Comparison of ENCODE assay signal across 21 cellular contexts in the genomic region with DNA sequence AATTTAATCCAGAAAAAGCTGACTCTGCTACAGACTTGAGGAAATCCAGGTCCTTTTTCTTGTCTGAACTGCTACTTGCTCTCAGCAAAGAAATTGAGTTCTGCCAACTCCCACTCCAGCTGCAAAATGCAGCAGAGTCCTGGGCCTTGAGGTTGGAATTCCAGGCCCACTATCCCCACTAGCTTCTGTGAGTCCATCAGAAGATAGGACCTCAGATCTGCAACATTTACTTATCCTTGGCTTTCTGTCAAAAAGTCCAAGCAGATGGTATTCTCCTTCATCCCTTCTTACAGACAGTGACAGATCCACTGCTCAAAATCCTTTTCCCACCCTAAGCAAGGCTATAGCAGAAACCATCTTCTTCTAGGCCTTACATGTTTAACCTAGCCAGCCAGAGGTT.
DNase-seq lines count a peak whose midpoint lies in the region; ATAC-seq and TF ChIP-seq lines count a peak whose summit lies in the region.
"Had no signal": no experiment of that assay in that cellular context is flagged by ENCODE, and none has a peak within 500 bp of the region (broad histone marks: within the 10 kb centered on the region; RNA-seq: fewer than 3 reads in every experiment).

No MANE protein-coding gene starts in this region.

- H2AK5ac ChIP-seq in mesenchymal stem cell (ENCODE audit: low read length, severe bottlenecking), result no peak overlapping the region

- no peak overlapping the region for H3K18ac ChIP-seq in mesenchymal stem cell (ENCODE audit: low read depth in 1 of 2, low read length in 2 of 2)

- H2BK12ac ChIP-seq in mesenchymal stem cell (ENCODE audit: low read length in 2 of 2), result peak overlapping the region in 1 of 2 experiments; percentile 24

- H3K4me2 ChIP-seq in mesenchymal stem cell (ENCODE audit: low read length, poor library complexity, severe bottlenecking), result no peak overlapping the region

- no peak overlapping the region for H2AFZ ChIP-seq in mesenchymal stem cell (ENCODE audit: low read depth, low read length)

- in situ Hi-C loops in G401 (cut with HindIII; ENCODE audit: low sequenced_read_pairs) (no loop called here), gastrocnemius medialis (cut with MboI; ENCODE audit: low sequenced_read_pairs in 4 of 4) (loop anchor here in 2 of 4 donors (5.0 to 10.0 kb wide), 2 partner anchors 103 to 105 kb away; no protein-coding TSS in a partner anchor)

- H3K23ac ChIP-seq in mesenchymal stem cell (ENCODE audit: low read length in 2 of 2), result no peak overlapping the region

- intact Hi-C loops in gastrocnemius medialis (cut with DNase I; ENCODE audit: low total_unique reads), result loop anchor here (1.0 to 10.0 kb wide), 4 partner anchors 51 to 925 kb away; no protein-coding TSS in a partner anchor

- ATAC-seq in gastrocnemius medialis (peak in 1 of 2 donors; percentile 22), gastroesophageal sphincter (no peak)
- ATAC-seq: activated CD8-positive, alpha-beta memory T cell treated with anti-CD3 and anti-CD28 coated beads, Interleukin-2, amount 10 ng/mL, durations not matched to agents 7 days and 5 days; activated T-helper 17 cell treated with anti-CD3 and anti-CD28 coated beads, Interleukin-2, amount 50 U/mL, for 72 hours; T-cell had no signal

- peak overlapping the region; percentile 4 for H3K9ac ChIP-seq in mesenchymal stem cell (ENCODE audit: low read length)

- H2BK15ac ChIP-seq in mesenchymal stem cell (ENCODE audit: low read depth, poor library complexity, severe bottlenecking), result no peak overlapping the region

- H3K14ac ChIP-seq in mesenchymal stem cell (ENCODE audit: low read length in 2 of 2), result no peak overlapping the region

- TF ChIP-seq POLR2A in gastrocnemius medialis (IDR thresholded peaks at IDR 0.05), result no peak
- TF ChIP-seq POLR2A in gastroesophageal sphincter (IDR thresholded peaks at IDR 0.05), result no peak
- TF ChIP-seq POLR2A in suprapubic skin (IDR thresholded peaks at IDR 0.05), result no peak

- H3K4me3 ChIP-seq in WERI-Rb-1 (ENCODE audit: low read depth, low read length) (no peak overlapping the region), mesenchymal stem cell (ENCODE audit: insufficient read depth in 1 of 2, low read depth in 1 of 2, low read length in 2 of 2) (no peak overlapping the region), gastrocnemius medialis (no peak overlapping the region), gastroesophageal sphincter (no peak overlapping the region), suprapubic skin (no peak overlapping the region)
- H3K4me3 ChIP-seq: breast epithelium, thoracic aorta had no signal

- H2BK5ac ChIP-seq in mesenchymal stem cell (ENCODE audit: low read depth, low read length, poor library complexity, severe bottlenecking), result no peak overlapping the region

- DNase-seq in G401 (ENCODE audit: low spot score) (peak; percentile 57), WERI-Rb-1 (no peak), mesenchymal stem cell (no peak), gastrocnemius medialis (no peak), LoVo (ENCODE audit: low spot score) (no peak), suprapubic skin (ENCODE audit: low spot score in 2 of 2) (no peak)
- no peak for DNase-seq in stimulated activated naive CD4-positive, alpha-beta T cell (lab: John Stamatoyannopoulos, UW)
- DNase-seq: activated CD4-positive, alpha-beta T cell treated with anti-CD3 and anti-CD28 coated beads for 48 hours; activated CD8-positive, alpha-beta memory T cell treated with anti-CD3 and anti-CD28 coated beads, Interleukin-2, amount 10 ng/mL, durations not matched to agents 7 days and 5 days; GOT3; KBM-7; kidney; midbrain; NCI-H187 treated with DMSO at 0.1 percent for 48 hours; NCI-H82; SHP77 treated with DMSO at 0.1 percent for 48 hours; T-cell had no signal

- H2BK120ac ChIP-seq in mesenchymal stem cell (ENCODE audit: low read depth, low read length), result no peak overlapping the region

- no peaks in the 10 kb centered on the region for H3K36me3 ChIP-seq in WERI-Rb-1
- H3K36me3 ChIP-seq in mesenchymal stem cell (ENCODE audit: control insufficient read depth in 1 of 2, insufficient read depth in 2 of 2, low read depth in 1 of 2, low read length in 2 of 2), result no peaks in the 10 kb centered on the region
- H3K36me3 ChIP-seq in gastrocnemius medialis, result no peaks in the 10 kb centered on the region
- no peaks in the 10 kb centered on the region for H3K36me3 ChIP-seq in gastroesophageal sphincter
- H3K36me3 ChIP-seq in suprapubic skin, result no peaks in the 10 kb centered on the region
- H3K36me3 ChIP-seq: breast epithelium, thoracic aorta had no signal

- H4K8ac ChIP-seq in mesenchymal stem cell (ENCODE audit: low read length), result no peak overlapping the region

- H3K4ac ChIP-seq in mesenchymal stem cell (ENCODE audit: low read depth in 1 of 2, low read length in 2 of 2), result no peak overlapping the region

- no peak overlapping the region for H4K91ac ChIP-seq in mesenchymal stem cell (ENCODE audit: low read length)

- H3K4me1 ChIP-seq in mesenchymal stem cell (ENCODE audit: control insufficient read depth, insufficient read depth, low read depth, low read length), result peaks cover 10% of the 10 kb centered on the region
- H3K4me1 ChIP-seq in gastrocnemius medialis, result peaks cover 35 to 41% of the 10 kb centered on the region in 2 donors
- H3K4me1 ChIP-seq in gastroesophageal sphincter, result peaks cover 2 to 46% (median 18%) of the 10 kb centered on the region in 3 donors
- H3K4me1 ChIP-seq in suprapubic skin, result peaks cover 29% of the 10 kb centered on the region

- H3K79me1 ChIP-seq in mesenchymal stem cell (replicated peaks; ENCODE audit: low read length, poor library complexity, severe bottlenecking), result no peaks in the 10 kb centered on the region

- H3K9me3 ChIP-seq in WERI-Rb-1 (ENCODE audit: severe bottlenecking), result no peaks in the 10 kb centered on the region
- H3K9me3 ChIP-seq in mesenchymal stem cell (ENCODE audit: control insufficient read depth, low read length), result peaks cover 23% of the 10 kb centered on the region
- H3K9me3 ChIP-seq in gastrocnemius medialis, result peaks cover 0 to 10% (median 0%) of the 10 kb centered on the region in 3 donors
- peaks cover 0 to 28% (median 0%) of the 10 kb centered on the region in 3 donors for H3K9me3 ChIP-seq in gastroesophageal sphincter
- no peaks in the 10 kb centered on the region for H3K9me3 ChIP-seq in suprapubic skin

- no peak for TF ChIP-seq EP300 in gastroesophageal sphincter (IDR thresholded peaks at IDR 0.05)
- no peak for TF ChIP-seq EP300 in suprapubic skin (IDR thresholded peaks at IDR 0.05)

- TF ChIP-seq CTCF in WERI-Rb-1 (IDR thresholded peaks at IDR 0.05; ENCODE audit: low read depth, low read length), result no peak
- no peak for TF ChIP-seq CTCF in gastrocnemius medialis (IDR thresholded peaks at IDR 0.05 in 4 of 5, conservative IDR thresholded peaks at IDR 0.05 in 1 of 5)
- no peak for TF ChIP-seq CTCF in gastroesophageal sphincter (IDR thresholded peaks at IDR 0.05)
- TF ChIP-seq CTCF in suprapubic skin (IDR thresholded peaks at IDR 0.05), result no peak

- H3K27ac ChIP-seq in WERI-Rb-1 (peak overlapping the region; percentile 74), mesenchymal stem cell (ENCODE audit: low read length, poor library complexity, severe bottlenecking) (no peak overlapping the region), gastrocnemius medialis (peak overlapping the region; percentile 83 to 94 (median 88)), gastroesophageal sphincter (peak overlapping the region in 1 of 4 donors; percentile 83), suprapubic skin (no peak overlapping the region)

- H3K27me3 ChIP-seq in WERI-Rb-1 (ENCODE audit: insufficient read depth, low read depth, severe bottlenecking) (no peaks in the 10 kb centered on the region), mesenchymal stem cell (ENCODE audit: control insufficient read depth in 1 of 2, insufficient read depth in 1 of 2, low read length in 2 of 2) (no peaks in the 10 kb centered on the region), gastrocnemius medialis (no peaks in the 10 kb centered on the region), gastroesophageal sphincter (no peaks in the 10 kb centered on the region), suprapubic skin (no peaks in the 10 kb centered on the region)
- H3K27me3 ChIP-seq: breast epithelium had no signal

Comparison
In these comparisons a context has a peak if more than half of its experiments do, and no peak if none do; other contexts are left out.
1. H3K27ac ChIP-seq: peak in WERI-Rb-1 (single experiment) and gastrocnemius medialis (4 of 4); none in mesenchymal stem cell (single experiment) and suprapubic skin (single experiment).